In the genomic region with DNA sequence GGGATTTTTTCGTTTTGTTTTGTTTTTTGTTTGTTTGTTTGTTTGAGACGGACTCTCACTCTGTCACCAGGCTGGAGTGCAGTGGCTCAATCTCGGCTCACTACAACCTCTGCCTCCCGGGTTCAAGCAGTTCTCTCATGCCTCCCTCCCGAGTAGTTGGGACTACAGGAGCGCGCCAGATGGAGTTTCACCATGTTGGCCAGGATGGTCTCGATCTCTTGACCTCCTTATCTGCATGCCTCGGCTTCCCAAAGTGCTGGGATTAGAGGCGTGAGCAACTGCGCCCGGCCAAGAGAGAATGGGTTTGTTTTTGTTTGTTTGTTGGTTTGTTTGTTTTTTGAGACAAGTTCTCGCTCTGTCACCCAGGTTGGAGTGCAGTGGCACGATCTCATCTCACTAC, we compare ENCODE assay signal across 9 cellular contexts. TPM values are rescaled to one million over a fixed set of nuclear protein-coding genes. Genes with fewer than 3 reads are reported as not detected.
"Had no signal": no experiment of that assay in that cellular context is flagged by ENCODE, and none has a peak within 500 bp of the region (broad histone marks: within the 10 kb centered on the region; RNA-seq: fewer than 3 reads in every experiment).

No MANE protein-coding gene starts in this region.

RNA-seq across cellular contexts. Expression of gene PGLYRP4, which starts 1.6 kb away (rescaled TPM):
- total RNA-seq: HepG2, HT1080, IMR-90, M059J, PC-9, Peyer's patch, Right ventricle myocardium inferior, RPMI7951, SJCRH30 had no signal
- polyA plus RNA-seq: HepG2, IMR-90 had no signal

RNA-seq across cellular contexts. Expression of gene S100A9, which starts 10.6 kb away (rescaled TPM):
- total RNA-seq: HT1080, IMR-90, SJCRH30 had no signal
- polyA plus RNA-seq: IMR-90 had no signal

RNA-seq across cellular contexts. Expression of gene S100A12, which starts 28.4 kb away (rescaled TPM):
- total RNA-seq: HepG2, HT1080, IMR-90, M059J, PC-9, Peyer's patch, RPMI7951, SJCRH30 had no signal
- polyA plus RNA-seq: HepG2, IMR-90 had no signal

RNA-seq across cellular contexts. Expression of gene PGLYRP3, which starts 34.3 kb away (rescaled TPM):
- total RNA-seq: HepG2, HT1080, IMR-90, M059J, PC-9, Peyer's patch, Right ventricle myocardium inferior, RPMI7951, SJCRH30 had no signal
- polyA plus RNA-seq: HepG2, IMR-90 had no signal

RNA-seq across cellular contexts. Expression of gene S100A8, which starts 43.8 kb away (rescaled TPM):
- total RNA-seq: HepG2, HT1080, IMR-90, PC-9, SJCRH30 had no signal
- polyA plus RNA-seq: HepG2, IMR-90 had no signal
